ENCODE assay signal across 8 cellular contexts in the genomic region with DNA sequence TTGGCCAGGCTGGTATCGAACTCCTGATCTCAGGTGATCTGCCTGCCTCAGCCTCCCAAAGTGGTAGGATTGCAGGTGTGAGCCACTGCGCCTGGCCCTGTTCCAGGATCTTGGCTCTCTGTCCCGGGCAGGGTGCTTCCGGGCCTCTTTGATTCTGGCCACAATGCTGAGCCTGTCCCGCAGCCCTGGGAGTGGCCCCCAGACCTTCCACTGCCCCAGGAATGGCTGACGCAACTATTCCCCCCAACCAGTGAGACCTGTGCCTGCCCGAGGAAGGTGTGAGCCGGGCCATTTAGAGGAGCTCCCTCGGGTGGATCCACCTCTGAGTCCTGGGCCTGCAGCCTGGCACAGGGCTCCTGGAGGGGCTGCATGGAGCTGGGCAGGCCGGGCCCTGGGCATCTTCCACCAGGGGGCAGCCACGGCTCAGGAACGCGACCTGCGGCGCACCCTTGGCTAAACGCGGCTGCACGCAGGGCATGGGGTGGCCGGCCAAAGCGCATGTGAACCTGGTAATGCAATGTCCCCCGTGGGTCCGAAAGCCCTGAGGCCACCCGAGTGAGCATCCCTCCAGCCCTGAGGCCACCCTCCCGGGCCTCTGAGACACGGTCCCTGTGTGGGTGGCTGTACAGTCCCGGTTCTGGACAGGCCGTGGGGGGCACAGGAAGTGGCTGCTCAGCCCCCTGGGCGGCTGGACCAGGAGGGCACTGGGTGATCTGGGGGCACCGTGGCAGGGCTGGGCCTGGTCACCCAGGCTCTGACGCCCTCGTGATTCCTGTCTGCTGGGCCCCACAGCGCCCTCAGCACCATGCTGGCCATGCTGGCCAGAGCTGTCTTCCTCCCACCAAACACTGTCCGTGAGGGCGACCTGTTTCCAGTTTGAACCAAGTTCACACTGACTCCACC. TPM values are rescaled to one million over a fixed set of nuclear protein-coding genes. Genes with fewer than 3 reads are reported as not detected.
DNase-seq lines count a peak whose midpoint lies in the region; TF ChIP-seq lines count a peak whose summit lies in the region.

No MANE protein-coding gene starts in this region.

- H3K9me2 ChIP-seq in OCI-LY7 (ENCODE audit: insufficient read depth, low read length), result no peaks in the 10 kb centered on the region

- H3K79me2 ChIP-seq in OCI-LY7 (ENCODE audit: insufficient read depth, low read depth, low read length), result no peaks in the 10 kb centered on the region

- no TSS peak for BruUV-seq in OCI-LY7 (replicated peaks; lab: Mats Ljungman, UMichigan)

- intact Hi-C loops in OCI-LY7 (cut with micrococcal nuclease; ENCODE audit: unreplicated experiment), result loop anchor here (1.0 kb wide), 1 partner anchor 230 kb away; no protein-coding TSS in a partner anchor

- H3K36me3 ChIP-seq in BJ (ENCODE audit: control insufficient read depth, insufficient read depth, low read length) (no peaks in the 10 kb centered on the region), OCI-LY7 (ENCODE audit: insufficient read depth, low read length) (no peaks in the 10 kb centered on the region), muscle layer of duodenum (ENCODE audit: control insufficient read depth in 1 of 2, insufficient read depth in 2 of 2, low read length in 2 of 2) (no peaks in the 10 kb centered on the region)

- peak overlapping the region; percentile 2; the same call in 1 of the 2 replicates for H3K4me2 ChIP-seq in OCI-LY7 (ENCODE audit: low read length)

- H3K27me3 ChIP-seq in BJ (ENCODE audit: control insufficient read depth, insufficient read depth, low read length) (no peaks in the 10 kb centered on the region), HL-60 (ENCODE audit: insufficient read depth, poor library complexity, severe bottlenecking) (no peaks in the 10 kb centered on the region), muscle layer of duodenum (ENCODE audit: low read depth, low read length) (no peaks in the 10 kb centered on the region)

- no peaks in the 10 kb centered on the region for H3K4me1 ChIP-seq in OCI-LY7 (ENCODE audit: insufficient read depth, low read length, poor library complexity, severe bottlenecking)
- H3K4me1 ChIP-seq in muscle layer of duodenum (ENCODE audit: control insufficient read depth in 1 of 2, insufficient read depth in 2 of 2, low read length in 2 of 2), result peaks cover 0 to 12% of the 10 kb centered on the region in 2 donors

- no peaks in the 10 kb centered on the region for H4K20me1 ChIP-seq in OCI-LY7 (ENCODE audit: insufficient read depth, low read length)

- TF ChIP-seq POLR2A in erythroblast (IDR thresholded peaks at IDR 0.05; ENCODE audit: low read length), result no peak

- POLR2A ChIA-PET in BJ (lab: Charles Lee), result no interaction called here
- POLR2A ChIA-PET in OCI-LY7 (lab: Charles Lee), result interaction anchor here (1.1 kb wide), 1 partner anchor 259 kb away, joined by 3 read pairs; no protein-coding TSS in a partner anchor

- CTCF ChIA-PET in BJ (lab: Yijun Ruan, JAX) (interaction anchor here (0.5 to 6.3 kb wide), 28 partner anchors 7 to 233 kb away, joined by 3 to 82 read pairs (median 4); a partner anchor contains a TSS), OCI-LY7 (lab: Charles Lee; ENCODE audit: unreplicated experiment) (interaction anchor here (0.6 to 1.4 kb wide), 2 partner anchors 17 to 1099 kb away, joined by 4 to 5 read pairs; no protein-coding TSS in a partner anchor)

- H3K27ac ChIP-seq in HL-60 (replicated peaks) (0 out of 2 replicates have a peak overlapping the region, but pooled peaks have one; percentile 8), OCI-LY7 (ENCODE audit: low read depth, low read length, poor library complexity, severe bottlenecking) (no peak overlapping the region), muscle layer of duodenum (ENCODE audit: low read length) (no peak overlapping the region)

- H3K9me3 ChIP-seq in OCI-LY7 (ENCODE audit: low read length), result no peaks in the 10 kb centered on the region
- no peaks in the 10 kb centered on the region for H3K9me3 ChIP-seq in muscle layer of duodenum (ENCODE audit: control insufficient read depth in 1 of 2, low read length in 2 of 2)

- no peak for DNase-seq in BJ (ENCODE audit: low read depth)
- peak; percentile 91 for DNase-seq in GM19238 (ENCODE audit: insufficient read length, low spot score)
- DNase-seq in HL-60 (ENCODE audit: low read depth in 1 of 2, low spot score in 1 of 2), result peak; percentile 53 to 78
- DNase-seq in OCI-LY7 (ENCODE audit: low spot score), result peak; percentile 71
- peak; percentile 79 for DNase-seq in activated T-cell treated with anti-CD3 and anti-CD28 coated beads for 48 hours (ENCODE audit: low read depth)
- peak; percentile 73 to 81 for DNase-seq in erythroblast (lab: John Stamatoyannopoulos, UW)
- DNase-seq in stimulated activated CD8-positive, alpha-beta memory T cell treated with anti-CD3 and anti-CD28 coated beads, Interleukin-7, amount 100 ng/mL, for 1 hour (ENCODE audit: low read depth in 2 of 2), result peak; percentile 65 to 66

- TF ChIP-seq CTCF in BJ (IDR thresholded peaks at IDR 0.05; ENCODE audit: insufficient read depth, low read depth, low read length), result peak; percentile 96
- TF ChIP-seq CTCF in HL-60 (IDR thresholded peaks at IDR 0.05; ENCODE audit: insufficient read depth, low read length), result peak; percentile 59
- peak; percentile 81 for TF ChIP-seq CTCF in OCI-LY7 (conservative IDR thresholded peaks at IDR 0.05; ENCODE audit: low read length)

- H2AFZ ChIP-seq in OCI-LY7 (ENCODE audit: low read length), result no peak overlapping the region

- H3K4me3 ChIP-seq in BJ (ENCODE audit: low read depth, low read length), result no peak overlapping the region
- H3K4me3 ChIP-seq in HL-60 (replicated peaks; ENCODE audit: insufficient read depth, low read length), result peak overlapping the region; percentile 29
- no peak overlapping the region for H3K4me3 ChIP-seq in OCI-LY7 (ENCODE audit: low read depth, low read length, poor library complexity, severe bottlenecking)
- H3K4me3 ChIP-seq in muscle layer of duodenum (ENCODE audit: low read depth in 1 of 2, low read length in 2 of 2), result peak overlapping the region; percentile 50

RNA-seq across cellular contexts. Expression of a gene that starts 24.8 kb away (rescaled TPM):
- polyA plus RNA-seq in BJ (2011; rRNA removed), result not detected in 2 replicates
- not detected in 2 replicates for polyA minus RNA-seq in BJ (2011; rRNA and poly(A)+ RNA removed)
- not detected in 2 replicates for total RNA-seq in OCI-LY7 (2014; rRNA removed; shearing (Covaris generic))
- total RNA-seq in OCI-LY7 (2022), result not detected in 2 replicates

RNA-seq across cellular contexts. Expression of a gene that starts 48.0 kb away (rescaled TPM):
- 8.6 and 18.4 TPM in 2 replicates for polyA plus RNA-seq in BJ (2011; rRNA removed)
- 4.8 and 5.4 TPM in 2 replicates for polyA minus RNA-seq in BJ (2011; rRNA and poly(A)+ RNA removed)
- 3.1 and 3.9 TPM in 2 replicates for total RNA-seq in OCI-LY7 (2014; rRNA removed; shearing (Covaris generic))
- total RNA-seq in OCI-LY7 (2022), result 41.2 and 43.4 TPM in 2 replicates

Comparison
In these comparisons a context has a peak if more than half of its experiments do, and no peak if none do; other contexts are left out.
1. H3K4me3 ChIP-seq: peak in HL-60 (single experiment) and muscle layer of duodenum (2 of 2); none in BJ (single experiment) and OCI-LY7 (single experiment).
2. Peak in every context shown above with its lines, with median percentiles within 50 percentile points of each other: CTCF ChIP-seq.